In the genomic region with DNA sequence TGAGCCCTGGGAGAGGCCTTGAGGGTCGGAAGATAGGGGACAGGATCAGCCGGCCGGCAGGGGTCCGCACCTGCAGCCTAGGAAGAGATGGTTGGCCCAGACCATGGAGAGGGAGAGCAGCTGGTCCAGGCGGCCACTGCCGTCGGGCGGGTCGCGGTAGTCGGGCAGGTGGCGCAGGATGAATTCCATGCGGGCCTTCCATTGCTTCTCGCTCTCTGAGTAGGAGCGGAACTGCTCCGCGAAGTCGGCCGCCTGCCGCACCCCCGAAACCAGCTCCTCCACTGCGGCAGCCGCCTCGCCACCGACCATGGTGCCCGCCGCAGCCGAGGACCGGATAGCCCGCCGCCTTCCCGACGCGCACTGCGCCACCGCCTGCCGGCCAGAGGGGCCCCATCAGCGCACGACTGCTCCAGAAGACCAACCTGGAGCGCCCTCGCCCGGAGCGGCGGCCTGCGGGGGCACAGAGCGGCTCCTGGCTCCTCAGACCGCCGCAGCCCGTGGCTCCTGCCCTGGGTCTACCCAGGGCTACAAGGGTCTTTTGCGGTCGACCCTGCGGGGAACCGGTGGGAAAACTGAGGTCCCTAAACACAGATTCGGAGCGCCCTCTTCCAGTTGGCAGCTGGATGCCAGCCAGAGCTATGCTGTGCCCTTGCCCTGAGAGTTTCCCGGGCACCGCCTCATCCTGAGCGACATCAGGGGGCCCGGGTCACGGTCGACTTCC, we compare ENCODE assay signal across 1 cellular context.
TF ChIP-seq lines count a peak whose summit lies in the region.

A gene with protein sequence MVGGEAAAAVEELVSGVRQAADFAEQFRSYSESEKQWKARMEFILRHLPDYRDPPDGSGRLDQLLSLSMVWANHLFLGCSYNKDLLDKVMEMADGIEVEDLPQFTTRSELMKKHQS (minus strand): TSS at position 336 of the 721 bp plus-strand sequence. CDS start 27 bp downstream, at position 309.

TF ChIP-seq in K562, 482 proteins besides CTCF, POLR2A, EP300 and RAD21 (continued from another document and continues in another):
- TF ChIP-seq, protein P1, sequence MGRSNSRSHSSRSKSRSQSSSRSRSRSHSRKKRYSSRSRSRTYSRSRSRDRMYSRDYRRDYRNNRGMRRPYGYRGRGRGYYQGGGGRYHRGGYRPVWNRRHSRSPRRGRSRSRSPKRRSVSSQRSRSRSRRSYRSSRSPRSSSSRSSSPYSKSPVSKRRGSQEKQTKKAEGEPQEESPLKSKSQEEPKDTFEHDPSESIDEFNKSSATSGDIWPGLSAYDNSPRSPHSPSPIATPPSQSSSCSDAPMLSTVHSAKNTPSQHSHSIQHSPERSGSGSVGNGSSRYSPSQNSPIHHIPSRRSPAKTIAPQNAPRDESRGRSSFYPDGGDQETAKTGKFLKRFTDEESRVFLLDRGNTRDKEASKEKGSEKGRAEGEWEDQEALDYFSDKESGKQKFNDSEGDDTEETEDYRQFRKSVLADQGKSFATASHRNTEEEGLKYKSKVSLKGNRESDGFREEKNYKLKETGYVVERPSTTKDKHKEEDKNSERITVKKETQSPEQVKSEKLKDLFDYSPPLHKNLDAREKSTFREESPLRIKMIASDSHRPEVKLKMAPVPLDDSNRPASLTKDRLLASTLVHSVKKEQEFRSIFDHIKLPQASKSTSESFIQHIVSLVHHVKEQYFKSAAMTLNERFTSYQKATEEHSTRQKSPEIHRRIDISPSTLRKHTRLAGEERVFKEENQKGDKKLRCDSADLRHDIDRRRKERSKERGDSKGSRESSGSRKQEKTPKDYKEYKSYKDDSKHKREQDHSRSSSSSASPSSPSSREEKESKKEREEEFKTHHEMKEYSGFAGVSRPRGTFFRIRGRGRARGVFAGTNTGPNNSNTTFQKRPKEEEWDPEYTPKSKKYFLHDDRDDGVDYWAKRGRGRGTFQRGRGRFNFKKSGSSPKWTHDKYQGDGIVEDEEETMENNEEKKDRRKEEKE (IDR thresholded peaks at IDR 0.05; ENCODE audit: borderline replicate concordance in 1 of 2, control insufficient read depth in 1 of 2, low read depth in 2 of 2, low read length in 1 of 2), result peak in 1 of 2 experiments; percentile 75; a peak in 1 of 4 replicates
- no peak for TF ChIP-seq RNF2 (IDR thresholded peaks at IDR 0.05)
- TF ChIP-seq, protein P2, sequence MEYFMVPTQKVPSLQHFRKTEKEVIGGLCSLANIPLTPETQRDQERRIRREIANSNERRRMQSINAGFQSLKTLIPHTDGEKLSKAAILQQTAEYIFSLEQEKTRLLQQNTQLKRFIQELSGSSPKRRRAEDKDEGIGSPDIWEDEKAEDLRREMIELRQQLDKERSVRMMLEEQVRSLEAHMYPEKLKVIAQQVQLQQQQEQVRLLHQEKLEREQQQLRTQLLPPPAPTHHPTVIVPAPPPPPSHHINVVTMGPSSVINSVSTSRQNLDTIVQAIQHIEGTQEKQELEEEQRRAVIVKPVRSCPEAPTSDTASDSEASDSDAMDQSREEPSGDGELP (CRISPR knock-in tag; IDR thresholded peaks at IDR 0.05; ENCODE audit: borderline replicate concordance), result peak; percentile 91; the same call in 1 of the 2 replicates
- peak; percentile 89 for TF ChIP-seq TAF9B (IDR thresholded peaks at IDR 0.05; ENCODE audit: partially characterized antibody)
- TF ChIP-seq FOXA3 (CRISPR knock-in tag; conservative IDR thresholded peaks at IDR 0.05 in 1 of 2, IDR thresholded peaks at IDR 0.05 in 1 of 2), result peak in 1 of 2 experiments; percentile 64; a peak in 1 of 4 replicates
- TF ChIP-seq, protein P3, sequence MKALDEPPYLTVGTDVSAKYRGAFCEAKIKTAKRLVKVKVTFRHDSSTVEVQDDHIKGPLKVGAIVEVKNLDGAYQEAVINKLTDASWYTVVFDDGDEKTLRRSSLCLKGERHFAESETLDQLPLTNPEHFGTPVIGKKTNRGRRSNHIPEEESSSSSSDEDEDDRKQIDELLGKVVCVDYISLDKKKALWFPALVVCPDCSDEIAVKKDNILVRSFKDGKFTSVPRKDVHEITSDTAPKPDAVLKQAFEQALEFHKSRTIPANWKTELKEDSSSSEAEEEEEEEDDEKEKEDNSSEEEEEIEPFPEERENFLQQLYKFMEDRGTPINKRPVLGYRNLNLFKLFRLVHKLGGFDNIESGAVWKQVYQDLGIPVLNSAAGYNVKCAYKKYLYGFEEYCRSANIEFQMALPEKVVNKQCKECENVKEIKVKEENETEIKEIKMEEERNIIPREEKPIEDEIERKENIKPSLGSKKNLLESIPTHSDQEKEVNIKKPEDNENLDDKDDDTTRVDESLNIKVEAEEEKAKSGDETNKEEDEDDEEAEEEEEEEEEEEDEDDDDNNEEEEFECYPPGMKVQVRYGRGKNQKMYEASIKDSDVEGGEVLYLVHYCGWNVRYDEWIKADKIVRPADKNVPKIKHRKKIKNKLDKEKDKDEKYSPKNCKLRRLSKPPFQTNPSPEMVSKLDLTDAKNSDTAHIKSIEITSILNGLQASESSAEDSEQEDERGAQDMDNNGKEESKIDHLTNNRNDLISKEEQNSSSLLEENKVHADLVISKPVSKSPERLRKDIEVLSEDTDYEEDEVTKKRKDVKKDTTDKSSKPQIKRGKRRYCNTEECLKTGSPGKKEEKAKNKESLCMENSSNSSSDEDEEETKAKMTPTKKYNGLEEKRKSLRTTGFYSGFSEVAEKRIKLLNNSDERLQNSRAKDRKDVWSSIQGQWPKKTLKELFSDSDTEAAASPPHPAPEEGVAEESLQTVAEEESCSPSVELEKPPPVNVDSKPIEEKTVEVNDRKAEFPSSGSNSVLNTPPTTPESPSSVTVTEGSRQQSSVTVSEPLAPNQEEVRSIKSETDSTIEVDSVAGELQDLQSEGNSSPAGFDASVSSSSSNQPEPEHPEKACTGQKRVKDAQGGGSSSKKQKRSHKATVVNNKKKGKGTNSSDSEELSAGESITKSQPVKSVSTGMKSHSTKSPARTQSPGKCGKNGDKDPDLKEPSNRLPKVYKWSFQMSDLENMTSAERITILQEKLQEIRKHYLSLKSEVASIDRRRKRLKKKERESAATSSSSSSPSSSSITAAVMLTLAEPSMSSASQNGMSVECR (CRISPR knock-in tag; IDR thresholded peaks at IDR 0.05), result peak; percentile 87; the same call in 1 of the 2 replicates
- TF ChIP-seq POLR2B (IDR thresholded peaks at IDR 0.05; ENCODE audit: low read depth, partially characterized antibody), result peak; percentile 82
- TF ChIP-seq SMARCB1 (IDR thresholded peaks at IDR 0.05; ENCODE audit: insufficient read length, low read depth), result no peak
- TF ChIP-seq XRCC3 (IDR thresholded peaks at IDR 0.05), result no peak
- no peak for TF ChIP-seq CEBPB (tag; IDR thresholded peaks at IDR 0.05)
- TF ChIP-seq, protein P4, sequence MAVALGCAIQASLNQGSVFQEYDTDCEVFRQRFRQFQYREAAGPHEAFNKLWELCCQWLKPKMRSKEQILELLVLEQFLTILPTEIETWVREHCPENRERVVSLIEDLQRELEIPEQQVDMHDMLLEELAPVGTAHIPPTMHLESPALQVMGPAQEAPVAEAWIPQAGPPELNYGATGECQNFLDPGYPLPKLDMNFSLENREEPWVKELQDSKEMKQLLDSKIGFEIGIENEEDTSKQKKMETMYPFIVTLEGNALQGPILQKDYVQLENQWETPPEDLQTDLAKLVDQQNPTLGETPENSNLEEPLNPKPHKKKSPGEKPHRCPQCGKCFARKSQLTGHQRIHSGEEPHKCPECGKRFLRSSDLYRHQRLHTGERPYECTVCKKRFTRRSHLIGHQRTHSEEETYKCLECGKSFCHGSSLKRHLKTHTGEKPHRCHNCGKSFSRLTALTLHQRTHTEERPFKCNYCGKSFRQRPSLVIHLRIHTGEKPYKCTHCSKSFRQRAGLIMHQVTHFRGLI (CRISPR knock-in tag; IDR thresholded peaks at IDR 0.05), result no peak
- TF ChIP-seq MCM7 (IDR thresholded peaks at IDR 0.05), result no peak
- peak; percentile 25 for TF ChIP-seq SAP30 (IDR thresholded peaks at IDR 0.05; ENCODE audit: borderline replicate concordance, insufficient read depth, low read depth, low read length, poor library complexity, severe bottlenecking)
- TF ChIP-seq BRD4 (IDR thresholded peaks at IDR 0.05), result no peak
- peak; percentile 77 for TF ChIP-seq FIP1L1 (IDR thresholded peaks at IDR 0.05; ENCODE audit: low read depth, low read length, poor library complexity, severe bottlenecking)
- TF ChIP-seq, protein P5, sequence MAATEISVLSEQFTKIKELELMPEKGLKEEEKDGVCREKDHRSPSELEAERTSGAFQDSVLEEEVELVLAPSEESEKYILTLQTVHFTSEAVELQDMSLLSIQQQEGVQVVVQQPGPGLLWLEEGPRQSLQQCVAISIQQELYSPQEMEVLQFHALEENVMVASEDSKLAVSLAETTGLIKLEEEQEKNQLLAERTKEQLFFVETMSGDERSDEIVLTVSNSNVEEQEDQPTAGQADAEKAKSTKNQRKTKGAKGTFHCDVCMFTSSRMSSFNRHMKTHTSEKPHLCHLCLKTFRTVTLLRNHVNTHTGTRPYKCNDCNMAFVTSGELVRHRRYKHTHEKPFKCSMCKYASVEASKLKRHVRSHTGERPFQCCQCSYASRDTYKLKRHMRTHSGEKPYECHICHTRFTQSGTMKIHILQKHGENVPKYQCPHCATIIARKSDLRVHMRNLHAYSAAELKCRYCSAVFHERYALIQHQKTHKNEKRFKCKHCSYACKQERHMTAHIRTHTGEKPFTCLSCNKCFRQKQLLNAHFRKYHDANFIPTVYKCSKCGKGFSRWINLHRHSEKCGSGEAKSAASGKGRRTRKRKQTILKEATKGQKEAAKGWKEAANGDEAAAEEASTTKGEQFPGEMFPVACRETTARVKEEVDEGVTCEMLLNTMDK (IDR thresholded peaks at IDR 0.05; ENCODE audit: borderline replicate concordance, insufficient read depth, low read depth, low read length, poor library complexity, severe bottlenecking), result peak; percentile 99
- no peak for TF ChIP-seq PHF21A (IDR thresholded peaks at IDR 0.05; ENCODE audit: borderline replicate concordance, low read depth)
- TF ChIP-seq HDAC2 (IDR thresholded peaks at IDR 0.05), result peak; percentile 48; the same call in 1 of the 2 replicates
- TF ChIP-seq, protein P6, sequence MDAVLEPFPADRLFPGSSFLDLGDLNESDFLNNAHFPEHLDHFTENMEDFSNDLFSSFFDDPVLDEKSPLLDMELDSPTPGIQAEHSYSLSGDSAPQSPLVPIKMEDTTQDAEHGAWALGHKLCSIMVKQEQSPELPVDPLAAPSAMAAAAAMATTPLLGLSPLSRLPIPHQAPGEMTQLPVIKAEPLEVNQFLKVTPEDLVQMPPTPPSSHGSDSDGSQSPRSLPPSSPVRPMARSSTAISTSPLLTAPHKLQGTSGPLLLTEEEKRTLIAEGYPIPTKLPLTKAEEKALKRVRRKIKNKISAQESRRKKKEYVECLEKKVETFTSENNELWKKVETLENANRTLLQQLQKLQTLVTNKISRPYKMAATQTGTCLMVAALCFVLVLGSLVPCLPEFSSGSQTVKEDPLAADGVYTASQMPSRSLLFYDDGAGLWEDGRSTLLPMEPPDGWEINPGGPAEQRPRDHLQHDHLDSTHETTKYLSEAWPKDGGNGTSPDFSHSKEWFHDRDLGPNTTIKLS (IDR thresholded peaks at IDR 0.05; ENCODE audit: borderline replicate concordance, low read depth), result peak; percentile 88; the same call in 1 of the 2 replicates
- no peak for TF ChIP-seq ZBTB8A (IDR thresholded peaks at IDR 0.05; ENCODE audit: partially characterized antibody)
- TF ChIP-seq TOE1 (IDR thresholded peaks at IDR 0.05; ENCODE audit: borderline replicate concordance), result peak; percentile 39
- TF ChIP-seq TOE1 (CRISPR knock-in tag; IDR thresholded peaks at IDR 0.05; ENCODE audit: borderline replicate concordance, low read depth), result peak; percentile 72; the same call in 1 of the 2 replicates
- peak; percentile 69 for TF ChIP-seq PCBP1 (IDR thresholded peaks at IDR 0.05; ENCODE audit: low read depth, low read length, poor library complexity, severe bottlenecking)
- TF ChIP-seq STAG1 (CRISPR knock-in tag; IDR thresholded peaks at IDR 0.05; ENCODE audit: borderline replicate concordance), result no peak
- TF ChIP-seq NCOA6 (IDR thresholded peaks at IDR 0.05), result peak; percentile 64; the same call in 1 of the 2 replicates
- peak; percentile 60 for TF ChIP-seq ZBTB17 (CRISPR knock-in tag; IDR thresholded peaks at IDR 0.05)
- no peak for TF ChIP-seq ZFP30 (CRISPR knock-in tag; IDR thresholded peaks at IDR 0.05; ENCODE audit: borderline replicate concordance)
- no peak for TF ChIP-seq ZKSCAN3 (CRISPR knock-in tag; IDR thresholded peaks at IDR 0.05)
- TF ChIP-seq HNRNPL (IDR thresholded peaks at IDR 0.05; ENCODE audit: low read depth, low read length), result peak; percentile 96
- 0 out of 2 replicates have a peak, but pooled peaks have one; percentile 26 for TF ChIP-seq ZKSCAN1 (IDR thresholded peaks at IDR 0.05; ENCODE audit: low read depth, low read length)
- peak; percentile 58; the same call in 1 of the 2 replicates for TF ChIP-seq NKRF (IDR thresholded peaks at IDR 0.05; ENCODE audit: borderline replicate concordance)
- TF ChIP-seq, protein P7, sequence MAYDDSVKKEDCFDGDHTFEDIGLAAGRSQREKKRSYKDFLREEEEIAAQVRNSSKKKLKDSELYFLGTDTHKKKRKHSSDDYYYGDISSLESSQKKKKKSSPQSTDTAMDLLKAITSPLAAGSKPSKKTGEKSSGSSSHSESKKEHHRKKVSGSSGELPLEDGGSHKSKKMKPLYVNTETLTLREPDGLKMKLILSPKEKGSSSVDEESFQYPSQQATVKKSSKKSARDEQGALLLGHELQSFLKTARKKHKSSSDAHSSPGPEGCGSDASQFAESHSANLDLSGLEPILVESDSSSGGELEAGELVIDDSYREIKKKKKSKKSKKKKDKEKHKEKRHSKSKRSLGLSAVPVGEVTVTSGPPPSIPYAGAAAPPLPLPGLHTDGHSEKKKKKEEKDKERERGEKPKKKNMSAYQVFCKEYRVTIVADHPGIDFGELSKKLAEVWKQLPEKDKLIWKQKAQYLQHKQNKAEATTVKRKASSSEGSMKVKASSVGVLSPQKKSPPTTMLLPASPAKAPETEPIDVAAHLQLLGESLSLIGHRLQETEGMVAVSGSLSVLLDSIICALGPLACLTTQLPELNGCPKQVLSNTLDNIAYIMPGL (CRISPR knock-in tag; IDR thresholded peaks at IDR 0.05), result no peak; the same call in 1 of the 2 replicates
- no peak for TF ChIP-seq ZNF280B (CRISPR knock-in tag; IDR thresholded peaks at IDR 0.05)
- no peak for TF ChIP-seq BACH1 (tag; IDR thresholded peaks at IDR 0.05)
